Comparison of ENCODE assay signal across 1 cellular context in the genomic region with DNA sequence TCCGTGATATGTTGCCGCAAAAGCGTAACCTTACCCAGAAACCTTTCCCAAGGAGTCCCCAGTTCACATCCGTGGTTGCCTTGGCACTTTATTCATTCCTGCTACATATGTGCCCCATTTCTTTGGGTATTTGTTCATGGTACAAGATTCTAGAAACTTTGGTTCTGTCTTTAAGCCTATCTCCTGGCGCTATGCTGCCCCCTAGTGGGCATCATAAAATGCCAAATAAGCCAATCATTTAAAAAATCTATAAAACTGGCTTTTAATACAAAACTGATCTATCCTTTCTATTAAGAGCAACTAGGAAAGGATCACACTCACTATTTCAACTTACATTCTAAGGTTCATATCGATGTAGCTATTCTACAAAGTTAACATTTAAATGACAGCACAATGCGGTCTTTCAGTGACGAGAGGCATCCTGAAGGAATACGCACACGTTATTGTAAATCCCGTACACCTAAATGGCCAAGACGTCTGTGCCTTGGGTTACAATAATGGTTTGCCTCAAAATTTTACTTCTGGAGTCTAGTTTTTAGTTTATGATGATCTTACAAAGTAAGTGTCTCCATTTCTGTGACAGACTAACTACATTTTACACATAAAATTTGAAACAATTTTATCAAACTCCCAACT.
TF ChIP-seq lines count a peak whose summit lies in the region.

No MANE protein-coding gene starts in this region.

TF ChIP-seq in GM23338, 12 proteins besides CTCF, POLR2A, EP300 and RAD21 (continued from another document):
- TF ChIP-seq ZNF462 (CRISPR knock-in tag; IDR thresholded peaks at IDR 0.05) (no peak), REST (IDR thresholded peaks at IDR 0.05; ENCODE audit: unreplicated experiment) (no peak), EZH2 (IDR thresholded peaks at IDR 0.05; ENCODE audit: low read depth, unreplicated experiment) (no peak), ZNF114 (CRISPR knock-in tag; IDR thresholded peaks at IDR 0.05) (no peak), JUNB (IDR thresholded peaks at IDR 0.05; ENCODE audit: unreplicated experiment) (no peak), POLR2AphosphoS5 (IDR thresholded peaks at IDR 0.05; ENCODE audit: low read depth) (no peak)
